In the genomic region with DNA sequence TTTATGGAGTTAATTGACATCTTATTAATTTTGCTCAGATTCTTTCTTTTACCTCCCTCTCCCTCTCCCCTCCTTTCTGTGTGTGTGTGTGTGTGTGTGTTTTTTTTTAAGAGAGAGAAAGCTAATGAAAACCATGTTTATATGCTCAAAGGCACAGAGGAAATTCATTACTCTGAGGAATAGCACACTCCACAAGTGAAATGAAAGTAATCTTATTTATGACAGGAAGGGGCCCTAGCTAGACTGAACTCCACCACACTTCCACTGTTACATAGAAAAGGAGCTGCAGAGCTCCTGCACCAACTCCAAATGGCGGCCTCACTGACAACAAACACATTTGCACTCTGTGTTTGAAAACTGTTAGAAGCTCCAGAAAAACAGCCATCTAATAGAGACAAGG, we compare ENCODE assay signal across 1 cellular context.
TF ChIP-seq lines count a peak whose summit lies in the region.

No MANE protein-coding gene starts in this region.

TF ChIP-seq in WTC11, 78 proteins besides CTCF, POLR2A, EP300 and RAD21 (continued from another document):
- TF ChIP-seq ZSCAN18 (CRISPR knock-in tag; IDR thresholded peaks at IDR 0.05) (no peak), CBFB (CRISPR knock-in tag; IDR thresholded peaks at IDR 0.05; ENCODE audit: low read depth) (no peak), ZNF671 (CRISPR knock-in tag; IDR thresholded peaks at IDR 0.05) (no peak), ETV6 (CRISPR knock-in tag; IDR thresholded peaks at IDR 0.05) (no peak)
- TF ChIP-seq, protein P1, sequence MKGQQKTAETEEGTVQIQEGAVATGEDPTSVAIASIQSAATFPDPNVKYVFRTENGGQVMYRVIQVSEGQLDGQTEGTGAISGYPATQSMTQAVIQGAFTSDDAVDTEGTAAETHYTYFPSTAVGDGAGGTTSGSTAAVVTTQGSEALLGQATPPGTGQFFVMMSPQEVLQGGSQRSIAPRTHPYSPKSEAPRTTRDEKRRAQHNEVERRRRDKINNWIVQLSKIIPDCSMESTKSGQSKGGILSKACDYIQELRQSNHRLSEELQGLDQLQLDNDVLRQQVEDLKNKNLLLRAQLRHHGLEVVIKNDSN (CRISPR knock-in tag; IDR thresholded peaks at IDR 0.05), result no peak
